1 cellular context compared by ENCODE assay signal in the genomic region with DNA sequence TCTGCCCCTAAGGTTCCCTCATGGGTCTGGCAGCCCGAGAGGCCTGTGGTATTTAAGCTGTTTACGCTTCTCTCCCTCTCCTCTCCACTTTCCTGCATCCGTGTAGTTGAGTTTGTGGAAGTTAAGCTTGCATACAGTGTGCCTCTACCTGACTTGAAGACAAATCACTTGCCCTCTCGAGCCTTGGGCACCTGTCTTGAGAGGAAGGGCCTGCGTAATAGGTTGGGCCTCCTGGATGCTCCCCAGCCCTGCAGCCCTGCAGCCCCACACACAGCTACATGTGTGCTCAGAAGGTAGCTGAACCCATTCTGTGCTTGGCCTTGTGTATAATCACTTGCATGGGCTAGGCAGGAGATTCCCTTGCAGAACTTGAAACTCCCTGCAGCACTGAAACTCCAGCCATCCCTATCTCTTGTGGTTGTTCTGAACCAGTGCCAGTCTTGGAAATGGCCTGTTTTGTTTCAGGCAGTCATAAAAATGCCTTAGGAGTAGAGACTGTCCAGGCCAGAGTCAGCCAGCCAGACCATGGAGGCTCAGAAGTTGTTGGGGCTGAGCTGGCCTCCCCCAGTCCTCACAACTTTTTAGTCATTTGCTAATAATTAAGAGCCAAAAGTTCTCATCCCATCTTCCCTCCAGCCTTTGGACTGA.
TF ChIP-seq lines count a peak whose summit lies in the region.

No MANE protein-coding gene starts in this region.

TF ChIP-seq in HepG2, 621 proteins besides CTCF, POLR2A, EP300 and RAD21 (continued from another document):
- TF ChIP-seq, protein P1, sequence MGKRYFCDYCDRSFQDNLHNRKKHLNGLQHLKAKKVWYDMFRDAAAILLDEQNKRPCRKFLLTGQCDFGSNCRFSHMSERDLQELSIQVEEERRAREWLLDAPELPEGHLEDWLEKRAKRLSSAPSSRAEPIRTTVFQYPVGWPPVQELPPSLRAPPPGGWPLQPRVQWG (CRISPR knock-in tag; IDR thresholded peaks at IDR 0.05; ENCODE audit: borderline replicate concordance, low read depth): no peak
